ENCODE assay signal across 8 cellular contexts in the genomic region with DNA sequence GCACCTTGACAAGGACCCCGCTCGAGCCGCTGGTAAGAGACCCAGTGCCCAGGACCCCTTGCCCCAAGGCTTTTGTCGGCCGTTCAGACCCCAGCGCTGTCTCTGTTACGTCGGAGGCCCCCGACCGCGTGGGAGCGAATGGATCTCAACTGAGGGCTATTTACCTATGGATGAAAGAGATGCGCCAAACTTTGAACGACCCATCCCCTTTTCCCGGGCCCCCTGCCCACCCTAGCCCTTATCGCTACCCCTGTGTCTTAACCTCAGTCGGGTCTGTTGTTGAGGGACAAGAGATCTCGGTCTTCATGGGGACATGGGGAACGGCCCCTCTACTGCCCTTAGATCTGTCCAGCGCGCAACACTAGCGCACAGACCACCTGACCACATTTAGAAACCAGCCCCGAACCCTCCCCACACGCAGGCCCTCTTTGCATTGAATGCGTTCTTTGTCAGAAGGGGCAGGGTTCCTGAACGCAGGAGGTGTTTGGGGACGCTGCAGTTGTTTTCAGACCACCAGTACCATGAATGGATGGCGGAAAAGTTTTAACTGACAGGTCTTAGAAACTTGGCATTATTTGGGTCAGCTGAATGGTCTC. TPM values are rescaled to one million over a fixed set of nuclear protein-coding genes. Genes with fewer than 3 reads are reported as not detected.
DNase-seq lines count a peak whose midpoint lies in the region; ATAC-seq and TF ChIP-seq lines count a peak whose summit lies in the region.

No MANE protein-coding gene starts in this region.

- no peak overlapping the region for H3K27ac ChIP-seq in HUES6 (ENCODE audit: low read depth, low read length)
- no peak overlapping the region for H3K27ac ChIP-seq in ectodermal cell (ENCODE audit: insufficient read depth, low read depth, low read length, poor library complexity, severe bottlenecking)

- H3K27ac Mint-ChIP-seq in natural killer cell: peak overlapping the region; percentile 24 to 77

- DNase-seq in BJ (ENCODE audit: low read depth): no peak
- DNase-seq in natural killer cell: no peak
- no peak for DNase-seq in RPMI8226
- no peak for DNase-seq in NCI-H774 (lab: John Stamatoyannopoulos, UW)

- H3K4me1 ChIP-seq in HUES6 (ENCODE audit: control insufficient read depth, insufficient read depth, low read length) (no peaks in the 10 kb centered on the region; the same call in 1 of the 2 replicates), ectodermal cell (ENCODE audit: control insufficient read depth, insufficient read depth, low read length) (peaks cover 5% of the 10 kb centered on the region)

- H3K4me3 Mint-ChIP-seq in natural killer cell: peak overlapping the region; percentile 94

- intact Hi-C loops in natural killer cell (cut with micrococcal nuclease): no loop called here

- no peaks in the 10 kb centered on the region for H3K27me3 ChIP-seq in BJ (ENCODE audit: control insufficient read depth, insufficient read depth, low read length)
- H3K27me3 ChIP-seq in HUES6 (ENCODE audit: control insufficient read depth, insufficient read depth, low read length): peaks cover 20% of the 10 kb centered on the region
- H3K27me3 ChIP-seq in ectodermal cell (ENCODE audit: control insufficient read depth, insufficient read depth, low read length, poor library complexity, severe bottlenecking): peaks cover 19% of the 10 kb centered on the region

- no peaks in the 10 kb centered on the region for H3K9me3 ChIP-seq in HUES6 (ENCODE audit: control insufficient read depth, insufficient read depth, low read depth, low read length)
- H3K9me3 ChIP-seq in ectodermal cell (ENCODE audit: control insufficient read depth, low read length): no peaks in the 10 kb centered on the region

- peaks cover 0 to 7% of the 10 kb centered on the region in 2 donors for H3K27me3 Mint-ChIP-seq in natural killer cell (ENCODE audit: low read depth in 2 of 2)

- no peak for TF ChIP-seq CTCF in BJ (IDR thresholded peaks at IDR 0.05; ENCODE audit: insufficient read depth, low read depth, low read length)
- TF ChIP-seq CTCF in natural killer cell (IDR thresholded peaks at IDR 0.05): no peak

- peak overlapping the region; percentile 15 for H3K9ac ChIP-seq in HUES6 (ENCODE audit: low read length)

- peaks cover 11 to 18% of the 10 kb centered on the region in 2 donors for H3K4me1 Mint-ChIP-seq in natural killer cell

- WGBS in ectodermal cell, 2 experiments: 14 to 15% methylated on average over 28 of the region's 28 CpGs

- POLR2A ChIA-PET in BJ (lab: Charles Lee): no interaction called here

- peak overlapping the region; percentile 51 for H3K4me3 ChIP-seq in BJ (ENCODE audit: low read depth, low read length)
- peak overlapping the region; percentile 58 for H3K4me3 ChIP-seq in HUES6 (ENCODE audit: low read depth, low read length)
- H3K4me3 ChIP-seq in ectodermal cell (ENCODE audit: insufficient read depth, low read depth, low read length): peak overlapping the region; percentile 60

- ATAC-seq in natural killer cell (no peak), HG02870 (IDR thresholded peaks at IDR 0.05; ENCODE audit: unreplicated experiment) (no peak), GM18519 (IDR thresholded peaks at IDR 0.05; ENCODE audit: low FRiP score, unreplicated experiment) (no peak)

- H3K36me3 ChIP-seq in BJ (ENCODE audit: control insufficient read depth, insufficient read depth, low read length) (peaks cover under 1% of the 10 kb centered on the region), HUES6 (ENCODE audit: control insufficient read depth, insufficient read depth, low read length) (peaks cover 16% of the 10 kb centered on the region), ectodermal cell (ENCODE audit: control insufficient read depth, insufficient read depth, low read length) (peaks cover 17% of the 10 kb centered on the region)

- CTCF ChIA-PET in BJ (lab: Yijun Ruan, JAX): no interaction called here

- H3K9me3 Mint-ChIP-seq in natural killer cell: no peaks in the 10 kb centered on the region

- peaks cover 14% of the 10 kb centered on the region for H3K36me3 Mint-ChIP-seq in natural killer cell

RNA-seq across cellular contexts. Expression of a gene that starts 0.6 kb away (rescaled TPM):
- 0.23 and 0.29 TPM in 2 replicates for polyA plus RNA-seq in BJ (2011; rRNA removed)
- 0.19 TPM in 1 of 2 replicates, not detected in the other for polyA minus RNA-seq in BJ (2011; rRNA and poly(A)+ RNA removed)
- polyA plus RNA-seq in ectodermal cell (2013, experiment 1 of 4): 2.2 TPM
- 1.6 TPM for polyA plus RNA-seq in ectodermal cell (2013, experiment 2 of 4)
- polyA plus RNA-seq in ectodermal cell (2013, experiment 3 of 4): 1.6 TPM
- polyA plus RNA-seq in ectodermal cell (2013, experiment 4 of 4): 1.9 TPM
- under 1 TPM in 2 of 3 donors, not detected in 1; 0.27 to 0.49 TPM for total RNA-seq in natural killer cell

RNA-seq across cellular contexts. Expression of a gene that starts 38.8 kb away (rescaled TPM):
- polyA plus RNA-seq in BJ (2011; rRNA removed): 118 and 145 TPM in 2 replicates
- polyA minus RNA-seq in BJ (2011; rRNA and poly(A)+ RNA removed): 78.8 and 93.5 TPM in 2 replicates
- polyA plus RNA-seq in ectodermal cell (2013, experiment 1 of 4): 129 TPM
- 131 TPM for polyA plus RNA-seq in ectodermal cell (2013, experiment 2 of 4)
- 103 TPM for polyA plus RNA-seq in ectodermal cell (2013, experiment 3 of 4)
- polyA plus RNA-seq in ectodermal cell (2013, experiment 4 of 4): 114 TPM
- 100 to 1,000 TPM; 102 to 131 (median 120) TPM for total RNA-seq in natural killer cell
